Comparison of ENCODE assay signal across 2 cellular contexts in the genomic region with DNA sequence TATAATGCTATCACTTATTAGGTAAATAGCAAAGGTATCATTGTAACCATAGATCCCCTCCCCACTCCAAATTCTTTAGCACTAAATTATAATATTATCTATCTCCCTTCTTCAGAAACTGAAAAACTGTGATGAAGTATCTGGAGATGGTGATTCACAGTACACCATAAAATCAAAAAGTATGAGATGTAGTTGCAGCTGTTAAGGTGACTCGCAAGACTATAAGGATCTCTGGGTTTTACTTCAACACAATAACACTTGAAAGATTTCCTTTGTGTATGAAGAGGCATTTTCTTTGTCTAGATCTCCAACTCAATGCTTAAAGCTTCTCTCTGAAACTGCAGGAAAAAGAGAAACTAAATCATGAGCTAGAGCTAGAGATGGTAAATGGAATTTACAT.
TF ChIP-seq lines count a peak whose summit lies in the region.

No MANE protein-coding gene starts in this region.

TF ChIP-seq in SK-N-SH treated with all-trans-retinoic acid at 6 μM for 48 hours, 23 proteins besides CTCF, POLR2A, EP300 and RAD21 (continued from another document):
- TF ChIP-seq, protein P1, sequence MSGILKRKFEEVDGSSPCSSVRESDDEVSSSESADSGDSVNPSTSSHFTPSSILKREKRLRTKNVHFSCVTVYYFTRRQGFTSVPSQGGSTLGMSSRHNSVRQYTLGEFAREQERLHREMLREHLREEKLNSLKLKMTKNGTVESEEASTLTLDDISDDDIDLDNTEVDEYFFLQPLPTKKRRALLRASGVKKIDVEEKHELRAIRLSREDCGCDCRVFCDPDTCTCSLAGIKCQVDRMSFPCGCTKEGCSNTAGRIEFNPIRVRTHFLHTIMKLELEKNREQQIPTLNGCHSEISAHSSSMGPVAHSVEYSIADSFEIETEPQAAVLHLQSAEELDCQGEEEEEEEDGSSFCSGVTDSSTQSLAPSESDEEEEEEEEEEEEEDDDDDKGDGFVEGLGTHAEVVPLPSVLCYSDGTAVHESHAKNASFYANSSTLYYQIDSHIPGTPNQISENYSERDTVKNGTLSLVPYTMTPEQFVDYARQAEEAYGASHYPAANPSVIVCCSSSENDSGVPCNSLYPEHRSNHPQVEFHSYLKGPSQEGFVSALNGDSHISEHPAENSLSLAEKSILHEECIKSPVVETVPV (CRISPR knock-in tag; IDR thresholded peaks at IDR 0.05), result no peak
- TF ChIP-seq ZNF565 (CRISPR knock-in tag; conservative IDR thresholded peaks at IDR 0.05; ENCODE audit: low read depth) (no peak), GLIS3 (CRISPR knock-in tag; IDR thresholded peaks at IDR 0.05) (no peak), ISL1 (CRISPR knock-in tag; IDR thresholded peaks at IDR 0.05) (no peak), ZFP30 (CRISPR knock-in tag; IDR thresholded peaks at IDR 0.05) (no peak), TOX (CRISPR knock-in tag; IDR thresholded peaks at IDR 0.05; ENCODE audit: borderline replicate concordance) (no peak), ZC3H10 (CRISPR knock-in tag; IDR thresholded peaks at IDR 0.05) (no peak), SNAI2 (CRISPR knock-in tag; IDR thresholded peaks at IDR 0.05) (no peak), ZFP3 (CRISPR knock-in tag; IDR thresholded peaks at IDR 0.05) (no peak), BACH2 (CRISPR knock-in tag; IDR thresholded peaks at IDR 0.05; ENCODE audit: borderline replicate concordance) (no peak), ZNF8 (CRISPR knock-in tag; IDR thresholded peaks at IDR 0.05) (no peak), CSDC2 (CRISPR knock-in tag; IDR thresholded peaks at IDR 0.05) (no peak), ZNF70 (CRISPR knock-in tag; IDR thresholded peaks at IDR 0.05) (no peak), OSR1 (CRISPR knock-in tag; IDR thresholded peaks at IDR 0.05) (no peak)
- TF ChIP-seq, protein P2, sequence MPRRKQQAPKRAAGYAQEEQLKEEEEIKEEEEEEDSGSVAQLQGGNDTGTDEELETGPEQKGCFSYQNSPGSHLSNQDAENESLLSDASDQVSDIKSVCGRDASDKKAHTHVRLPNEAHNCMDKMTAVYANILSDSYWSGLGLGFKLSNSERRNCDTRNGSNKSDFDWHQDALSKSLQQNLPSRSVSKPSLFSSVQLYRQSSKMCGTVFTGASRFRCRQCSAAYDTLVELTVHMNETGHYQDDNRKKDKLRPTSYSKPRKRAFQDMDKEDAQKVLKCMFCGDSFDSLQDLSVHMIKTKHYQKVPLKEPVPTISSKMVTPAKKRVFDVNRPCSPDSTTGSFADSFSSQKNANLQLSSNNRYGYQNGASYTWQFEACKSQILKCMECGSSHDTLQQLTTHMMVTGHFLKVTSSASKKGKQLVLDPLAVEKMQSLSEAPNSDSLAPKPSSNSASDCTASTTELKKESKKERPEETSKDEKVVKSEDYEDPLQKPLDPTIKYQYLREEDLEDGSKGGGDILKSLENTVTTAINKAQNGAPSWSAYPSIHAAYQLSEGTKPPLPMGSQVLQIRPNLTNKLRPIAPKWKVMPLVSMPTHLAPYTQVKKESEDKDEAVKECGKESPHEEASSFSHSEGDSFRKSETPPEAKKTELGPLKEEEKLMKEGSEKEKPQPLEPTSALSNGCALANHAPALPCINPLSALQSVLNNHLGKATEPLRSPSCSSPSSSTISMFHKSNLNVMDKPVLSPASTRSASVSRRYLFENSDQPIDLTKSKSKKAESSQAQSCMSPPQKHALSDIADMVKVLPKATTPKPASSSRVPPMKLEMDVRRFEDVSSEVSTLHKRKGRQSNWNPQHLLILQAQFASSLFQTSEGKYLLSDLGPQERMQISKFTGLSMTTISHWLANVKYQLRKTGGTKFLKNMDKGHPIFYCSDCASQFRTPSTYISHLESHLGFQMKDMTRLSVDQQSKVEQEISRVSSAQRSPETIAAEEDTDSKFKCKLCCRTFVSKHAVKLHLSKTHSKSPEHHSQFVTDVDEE (CRISPR knock-in tag; IDR thresholded peaks at IDR 0.05), result no peak
- TF ChIP-seq, protein P3, sequence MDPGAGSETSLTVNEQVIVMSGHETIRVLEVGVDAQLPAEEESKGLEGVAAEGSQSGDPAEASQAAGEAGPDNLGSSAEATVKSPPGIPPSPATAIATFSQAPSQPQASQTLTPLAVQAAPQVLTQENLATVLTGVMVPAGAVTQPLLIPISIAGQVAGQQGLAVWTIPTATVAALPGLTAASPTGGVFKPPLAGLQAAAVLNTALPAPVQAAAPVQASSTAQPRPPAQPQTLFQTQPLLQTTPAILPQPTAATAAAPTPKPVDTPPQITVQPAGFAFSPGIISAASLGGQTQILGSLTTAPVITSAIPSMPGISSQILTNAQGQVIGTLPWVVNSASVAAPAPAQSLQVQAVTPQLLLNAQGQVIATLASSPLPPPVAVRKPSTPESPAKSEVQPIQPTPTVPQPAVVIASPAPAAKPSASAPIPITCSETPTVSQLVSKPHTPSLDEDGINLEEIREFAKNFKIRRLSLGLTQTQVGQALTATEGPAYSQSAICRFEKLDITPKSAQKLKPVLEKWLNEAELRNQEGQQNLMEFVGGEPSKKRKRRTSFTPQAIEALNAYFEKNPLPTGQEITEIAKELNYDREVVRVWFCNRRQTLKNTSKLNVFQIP (CRISPR knock-in tag; IDR thresholded peaks at IDR 0.05; ENCODE audit: borderline replicate concordance, low read depth), result no peak
- TF ChIP-seq, protein P4, sequence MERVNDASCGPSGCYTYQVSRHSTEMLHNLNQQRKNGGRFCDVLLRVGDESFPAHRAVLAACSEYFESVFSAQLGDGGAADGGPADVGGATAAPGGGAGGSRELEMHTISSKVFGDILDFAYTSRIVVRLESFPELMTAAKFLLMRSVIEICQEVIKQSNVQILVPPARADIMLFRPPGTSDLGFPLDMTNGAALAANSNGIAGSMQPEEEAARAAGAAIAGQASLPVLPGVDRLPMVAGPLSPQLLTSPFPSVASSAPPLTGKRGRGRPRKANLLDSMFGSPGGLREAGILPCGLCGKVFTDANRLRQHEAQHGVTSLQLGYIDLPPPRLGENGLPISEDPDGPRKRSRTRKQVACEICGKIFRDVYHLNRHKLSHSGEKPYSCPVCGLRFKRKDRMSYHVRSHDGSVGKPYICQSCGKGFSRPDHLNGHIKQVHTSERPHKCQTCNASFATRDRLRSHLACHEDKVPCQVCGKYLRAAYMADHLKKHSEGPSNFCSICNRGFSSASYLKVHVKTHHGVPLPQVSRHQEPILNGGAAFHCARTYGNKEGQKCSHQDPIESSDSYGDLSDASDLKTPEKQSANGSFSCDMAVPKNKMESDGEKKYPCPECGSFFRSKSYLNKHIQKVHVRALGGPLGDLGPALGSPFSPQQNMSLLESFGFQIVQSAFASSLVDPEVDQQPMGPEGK (CRISPR knock-in tag; IDR thresholded peaks at IDR 0.05; ENCODE audit: borderline replicate concordance), result no peak
- TF ChIP-seq, protein P5, sequence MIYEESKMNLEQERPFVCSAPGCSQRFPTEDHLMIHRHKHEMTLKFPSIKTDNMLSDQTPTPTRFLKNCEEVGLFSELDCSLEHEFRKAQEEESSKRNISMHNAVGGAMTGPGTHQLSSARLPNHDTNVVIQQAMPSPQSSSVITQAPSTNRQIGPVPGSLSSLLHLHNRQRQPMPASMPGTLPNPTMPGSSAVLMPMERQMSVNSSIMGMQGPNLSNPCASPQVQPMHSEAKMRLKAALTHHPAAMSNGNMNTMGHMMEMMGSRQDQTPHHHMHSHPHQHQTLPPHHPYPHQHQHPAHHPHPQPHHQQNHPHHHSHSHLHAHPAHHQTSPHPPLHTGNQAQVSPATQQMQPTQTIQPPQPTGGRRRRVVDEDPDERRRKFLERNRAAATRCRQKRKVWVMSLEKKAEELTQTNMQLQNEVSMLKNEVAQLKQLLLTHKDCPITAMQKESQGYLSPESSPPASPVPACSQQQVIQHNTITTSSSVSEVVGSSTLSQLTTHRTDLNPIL (CRISPR knock-in tag; IDR thresholded peaks at IDR 0.05; ENCODE audit: low read depth), result no peak

TF ChIP-seq in GM23338, 12 proteins besides CTCF, POLR2A, EP300 and RAD21 (continued from another document):
- TF ChIP-seq EZH2phosphoT487 (IDR thresholded peaks at IDR 0.05; ENCODE audit: unreplicated experiment) (no peak), ZNF331 (CRISPR knock-in tag; IDR thresholded peaks at IDR 0.05; ENCODE audit: low read depth) (no peak), ZNF114 (CRISPR knock-in tag; IDR thresholded peaks at IDR 0.05) (no peak), EZH2 (IDR thresholded peaks at IDR 0.05; ENCODE audit: low read depth, unreplicated experiment) (no peak), POLR2AphosphoS5 (IDR thresholded peaks at IDR 0.05; ENCODE audit: low read depth) (no peak), JUNB (IDR thresholded peaks at IDR 0.05; ENCODE audit: unreplicated experiment) (no peak), CREB1 (CRISPR knock-in tag; IDR thresholded peaks at IDR 0.05; ENCODE audit: low read depth) (no peak)
- TF ChIP-seq, protein P6, sequence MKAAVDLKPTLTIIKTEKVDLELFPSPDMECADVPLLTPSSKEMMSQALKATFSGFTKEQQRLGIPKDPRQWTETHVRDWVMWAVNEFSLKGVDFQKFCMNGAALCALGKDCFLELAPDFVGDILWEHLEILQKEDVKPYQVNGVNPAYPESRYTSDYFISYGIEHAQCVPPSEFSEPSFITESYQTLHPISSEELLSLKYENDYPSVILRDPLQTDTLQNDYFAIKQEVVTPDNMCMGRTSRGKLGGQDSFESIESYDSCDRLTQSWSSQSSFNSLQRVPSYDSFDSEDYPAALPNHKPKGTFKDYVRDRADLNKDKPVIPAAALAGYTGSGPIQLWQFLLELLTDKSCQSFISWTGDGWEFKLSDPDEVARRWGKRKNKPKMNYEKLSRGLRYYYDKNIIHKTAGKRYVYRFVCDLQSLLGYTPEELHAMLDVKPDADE (IDR thresholded peaks at IDR 0.05), result no peak
- TF ChIP-seq, protein P7, sequence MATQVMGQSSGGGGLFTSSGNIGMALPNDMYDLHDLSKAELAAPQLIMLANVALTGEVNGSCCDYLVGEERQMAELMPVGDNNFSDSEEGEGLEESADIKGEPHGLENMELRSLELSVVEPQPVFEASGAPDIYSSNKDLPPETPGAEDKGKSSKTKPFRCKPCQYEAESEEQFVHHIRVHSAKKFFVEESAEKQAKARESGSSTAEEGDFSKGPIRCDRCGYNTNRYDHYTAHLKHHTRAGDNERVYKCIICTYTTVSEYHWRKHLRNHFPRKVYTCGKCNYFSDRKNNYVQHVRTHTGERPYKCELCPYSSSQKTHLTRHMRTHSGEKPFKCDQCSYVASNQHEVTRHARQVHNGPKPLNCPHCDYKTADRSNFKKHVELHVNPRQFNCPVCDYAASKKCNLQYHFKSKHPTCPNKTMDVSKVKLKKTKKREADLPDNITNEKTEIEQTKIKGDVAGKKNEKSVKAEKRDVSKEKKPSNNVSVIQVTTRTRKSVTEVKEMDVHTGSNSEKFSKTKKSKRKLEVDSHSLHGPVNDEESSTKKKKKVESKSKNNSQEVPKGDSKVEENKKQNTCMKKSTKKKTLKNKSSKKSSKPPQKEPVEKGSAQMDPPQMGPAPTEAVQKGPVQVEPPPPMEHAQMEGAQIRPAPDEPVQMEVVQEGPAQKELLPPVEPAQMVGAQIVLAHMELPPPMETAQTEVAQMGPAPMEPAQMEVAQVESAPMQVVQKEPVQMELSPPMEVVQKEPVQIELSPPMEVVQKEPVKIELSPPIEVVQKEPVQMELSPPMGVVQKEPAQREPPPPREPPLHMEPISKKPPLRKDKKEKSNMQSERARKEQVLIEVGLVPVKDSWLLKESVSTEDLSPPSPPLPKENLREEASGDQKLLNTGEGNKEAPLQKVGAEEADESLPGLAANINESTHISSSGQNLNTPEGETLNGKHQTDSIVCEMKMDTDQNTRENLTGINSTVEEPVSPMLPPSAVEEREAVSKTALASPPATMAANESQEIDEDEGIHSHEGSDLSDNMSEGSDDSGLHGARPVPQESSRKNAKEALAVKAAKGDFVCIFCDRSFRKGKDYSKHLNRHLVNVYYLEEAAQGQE (IDR thresholded peaks at IDR 0.05; ENCODE audit: unreplicated experiment), result no peak
- TF ChIP-seq, protein P8, sequence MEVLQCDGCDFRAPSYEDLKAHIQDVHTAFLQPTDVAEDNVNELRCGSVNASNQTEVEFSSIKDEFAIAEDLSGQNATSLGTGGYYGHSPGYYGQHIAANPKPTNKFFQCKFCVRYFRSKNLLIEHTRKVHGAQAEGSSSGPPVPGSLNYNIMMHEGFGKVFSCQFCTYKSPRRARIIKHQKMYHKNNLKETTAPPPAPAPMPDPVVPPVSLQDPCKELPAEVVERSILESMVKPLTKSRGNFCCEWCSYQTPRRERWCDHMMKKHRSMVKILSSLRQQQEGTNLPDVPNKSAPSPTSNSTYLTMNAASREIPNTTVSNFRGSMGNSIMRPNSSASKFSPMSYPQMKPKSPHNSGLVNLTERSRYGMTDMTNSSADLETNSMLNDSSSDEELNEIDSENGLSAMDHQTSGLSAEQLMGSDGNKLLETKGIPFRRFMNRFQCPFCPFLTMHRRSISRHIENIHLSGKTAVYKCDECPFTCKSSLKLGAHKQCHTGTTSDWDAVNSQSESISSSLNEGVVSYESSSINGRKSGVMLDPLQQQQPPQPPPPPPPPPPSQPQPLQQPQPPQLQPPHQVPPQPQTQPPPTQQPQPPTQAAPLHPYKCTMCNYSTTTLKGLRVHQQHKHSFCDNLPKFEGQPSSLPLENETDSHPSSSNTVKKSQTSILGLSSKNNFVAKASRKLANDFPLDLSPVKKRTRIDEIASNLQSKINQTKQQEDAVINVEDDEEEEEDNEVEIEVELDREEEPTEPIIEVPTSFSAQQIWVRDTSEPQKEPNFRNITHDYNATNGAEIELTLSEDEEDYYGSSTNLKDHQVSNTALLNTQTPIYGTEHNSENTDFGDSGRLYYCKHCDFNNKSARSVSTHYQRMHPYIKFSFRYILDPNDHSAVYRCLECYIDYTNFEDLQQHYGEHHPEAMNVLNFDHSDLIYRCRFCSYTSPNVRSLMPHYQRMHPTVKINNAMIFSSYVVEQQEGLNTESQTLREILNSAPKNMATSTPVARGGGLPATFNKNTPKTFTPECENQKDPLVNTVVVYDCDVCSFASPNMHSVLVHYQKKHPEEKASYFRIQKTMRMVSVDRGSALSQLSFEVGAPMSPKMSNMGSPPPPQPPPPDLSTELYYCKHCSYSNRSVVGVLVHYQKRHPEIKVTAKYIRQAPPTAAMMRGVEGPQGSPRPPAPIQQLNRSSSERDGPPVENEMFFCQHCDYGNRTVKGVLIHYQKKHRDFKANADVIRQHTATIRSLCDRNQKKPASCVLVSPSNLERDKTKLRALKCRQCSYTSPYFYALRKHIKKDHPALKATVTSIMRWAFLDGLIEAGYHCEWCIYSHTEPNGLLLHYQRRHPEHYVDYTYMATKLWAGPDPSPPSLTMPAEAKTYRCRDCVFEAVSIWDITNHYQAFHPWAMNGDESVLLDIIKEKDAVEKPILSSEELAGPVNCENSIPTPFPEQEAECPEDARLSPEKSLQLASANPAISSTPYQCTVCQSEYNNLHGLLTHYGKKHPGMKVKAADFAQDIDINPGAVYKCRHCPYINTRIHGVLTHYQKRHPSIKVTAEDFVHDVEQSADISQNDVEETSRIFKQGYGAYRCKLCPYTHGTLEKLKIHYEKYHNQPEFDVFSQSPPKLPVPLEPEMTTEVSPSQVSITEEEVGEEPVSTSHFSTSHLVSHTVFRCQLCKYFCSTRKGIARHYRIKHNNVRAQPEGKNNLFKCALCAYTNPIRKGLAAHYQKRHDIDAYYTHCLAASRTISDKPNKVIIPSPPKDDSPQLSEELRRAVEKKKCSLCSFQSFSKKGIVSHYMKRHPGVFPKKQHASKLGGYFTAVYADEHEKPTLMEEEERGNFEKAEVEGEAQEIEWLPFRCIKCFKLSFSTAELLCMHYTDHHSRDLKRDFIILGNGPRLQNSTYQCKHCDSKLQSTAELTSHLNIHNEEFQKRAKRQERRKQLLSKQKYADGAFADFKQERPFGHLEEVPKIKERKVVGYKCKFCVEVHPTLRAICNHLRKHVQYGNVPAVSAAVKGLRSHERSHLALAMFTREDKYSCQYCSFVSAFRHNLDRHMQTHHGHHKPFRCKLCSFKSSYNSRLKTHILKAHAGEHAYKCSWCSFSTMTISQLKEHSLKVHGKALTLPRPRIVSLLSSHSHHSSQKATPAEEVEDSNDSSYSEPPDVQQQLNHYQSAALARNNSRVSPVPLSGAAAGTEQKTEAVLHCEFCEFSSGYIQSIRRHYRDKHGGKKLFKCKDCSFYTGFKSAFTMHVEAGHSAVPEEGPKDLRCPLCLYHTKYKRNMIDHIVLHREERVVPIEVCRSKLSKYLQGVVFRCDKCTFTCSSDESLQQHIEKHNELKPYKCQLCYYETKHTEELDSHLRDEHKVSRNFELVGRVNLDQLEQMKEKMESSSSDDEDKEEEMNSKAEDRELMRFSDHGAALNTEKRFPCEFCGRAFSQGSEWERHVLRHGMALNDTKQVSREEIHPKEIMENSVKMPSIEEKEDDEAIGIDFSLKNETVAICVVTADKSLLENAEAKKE (CRISPR knock-in tag; IDR thresholded peaks at IDR 0.05), result no peak
